8 cellular contexts compared by ENCODE assay signal in the genomic region with DNA sequence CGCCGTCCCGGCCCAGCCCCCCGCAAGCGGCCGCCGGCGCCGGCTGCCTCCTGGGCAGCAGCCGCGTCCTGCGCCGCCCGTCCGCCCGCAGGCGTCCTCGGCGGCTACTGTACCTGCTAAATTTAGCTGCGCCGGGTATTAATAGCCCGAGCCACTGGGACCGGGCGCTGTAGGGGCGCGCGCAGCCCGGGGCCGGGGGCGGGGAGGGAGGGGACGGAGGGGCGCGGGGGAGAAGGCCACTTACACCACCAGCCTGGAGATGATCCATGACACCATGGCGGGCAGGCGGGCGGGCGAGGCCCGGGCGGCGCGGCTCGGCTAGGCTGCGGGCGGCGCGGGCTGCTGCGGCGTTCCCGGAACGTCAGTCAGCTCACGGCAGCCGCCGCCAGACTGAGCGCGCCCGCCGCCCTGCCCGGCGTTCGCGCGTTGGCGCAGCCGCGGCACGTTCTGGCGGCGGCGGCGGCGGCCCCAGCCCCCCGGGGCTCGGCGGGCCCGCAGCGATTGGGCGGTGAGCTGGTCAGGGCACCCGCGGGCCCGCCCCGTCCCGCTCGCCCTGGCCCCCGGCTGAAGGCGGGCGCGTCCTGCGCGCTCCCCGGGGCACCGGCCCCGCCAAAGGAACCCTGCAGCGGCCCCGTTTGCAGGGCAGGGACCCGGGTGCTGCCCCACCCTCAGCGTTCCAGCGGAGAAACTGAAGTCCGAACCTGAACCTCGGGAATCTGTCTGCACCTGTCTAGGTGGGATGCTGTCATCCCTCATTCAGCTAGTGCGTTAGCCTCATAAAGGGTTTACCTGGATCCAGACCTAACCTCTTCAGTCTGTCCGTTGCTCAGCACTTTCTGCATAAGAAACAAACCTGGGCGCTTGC. TPM values are rescaled to one million over a fixed set of nuclear protein-coding genes. Genes with fewer than 3 reads are reported as not detected.
DNase-seq lines count a peak whose midpoint lies in the region; ATAC-seq and TF ChIP-seq lines count a peak whose summit lies in the region.

A gene with protein sequence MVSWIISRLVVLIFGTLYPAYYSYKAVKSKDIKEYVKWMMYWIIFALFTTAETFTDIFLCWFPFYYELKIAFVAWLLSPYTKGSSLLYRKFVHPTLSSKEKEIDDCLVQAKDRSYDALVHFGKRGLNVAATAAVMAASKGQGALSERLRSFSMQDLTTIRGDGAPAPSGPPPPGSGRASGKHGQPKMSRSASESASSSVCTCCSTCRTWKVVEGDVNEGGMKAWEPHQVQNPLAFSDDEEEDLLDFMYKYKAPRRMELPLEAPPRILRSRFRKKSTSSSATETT (minus strand): TSS at position 392 of the 865 bp plus-strand sequence. CDS start 116 bp downstream, at position 276.

- no peak within 1 kb of the TSS for H3K27ac Mint-ChIP-seq in T-helper 17 cell
- no peak within 1 kb of the TSS for H3K27ac Mint-ChIP-seq in effector memory CD8-positive, alpha-beta T cell
- H3K27ac Mint-ChIP-seq in mesothelial cell of epicardium: no peak within 1 kb of the TSS

- H3K4me3 Mint-ChIP-seq in T-helper 17 cell (peak within 1 kb of the TSS; percentile 88), mesothelial cell of epicardium (peak within 1 kb of the TSS; percentile 80)
- H3K4me3 Mint-ChIP-seq in effector memory CD8-positive, alpha-beta T cell: peak within 1 kb of the TSS; percentile 74 to 76

- H3K9me3 Mint-ChIP-seq in effector memory CD8-positive, alpha-beta T cell: peaks cover 4 to 11% of the 10 kb centered on the region in 2 donors
- H3K9me3 Mint-ChIP-seq in mesothelial cell of epicardium: peaks cover 15% of the 10 kb centered on the region

- TF ChIP-seq CTCF in mesothelial cell of epicardium (IDR thresholded peaks at IDR 0.05; ENCODE audit: unreplicated experiment): no peak
- no peak for TF ChIP-seq CTCF in tibial nerve (IDR thresholded peaks at IDR 0.05)

- WGBS in tibial nerve, 2 donors: 1 to 2% methylated on average over 26 to 41 of the region's 102 CpGs

- TF ChIP-seq EP300 in tibial nerve (IDR thresholded peaks at IDR 0.05): no peak

- H3K27me3 Mint-ChIP-seq in T-helper 17 cell (peaks cover 66% of the 10 kb centered on the region), mesothelial cell of epicardium (ENCODE audit: low read depth) (peaks cover 91% of the 10 kb centered on the region)
- H3K27me3 Mint-ChIP-seq in effector memory CD8-positive, alpha-beta T cell: peaks cover 65 to 83% of the 10 kb centered on the region in 2 donors

- peaks cover 0 to 24% (median 14%) of the 10 kb centered on the region in 4 donors for H3K4me1 ChIP-seq in tibial nerve

- peak within 1 kb of the TSS; percentile 24 to 64 (median 32) for H3K4me3 ChIP-seq in tibial nerve

- peaks cover 14% of the 10 kb centered on the region for H3K4me1 Mint-ChIP-seq in T-helper 17 cell
- peaks cover 5 to 11% of the 10 kb centered on the region in 2 donors for H3K4me1 Mint-ChIP-seq in effector memory CD8-positive, alpha-beta T cell (ENCODE audit: low read depth in 2 of 2)
- H3K4me1 Mint-ChIP-seq in mesothelial cell of epicardium: peaks cover 15% of the 10 kb centered on the region

- H3K27ac ChIP-seq in tibial nerve: no peak within 1 kb of the TSS

- DNase-seq in Ammon's horn (ENCODE audit: low spot score): peak; percentile 12
- no peak for DNase-seq in T-helper 17 cell
- DNase-seq in effector memory CD8-positive, alpha-beta T cell: no peak
- peak; percentile 39 to 65 for DNase-seq in mesothelial cell of epicardium (ENCODE audit: low spot score in 2 of 2, unreplicated experiment in 2 of 2)
- DNase-seq in tibial nerve (ENCODE audit: low spot score in 2 of 2): no peak
- DNase-seq in cortex of kidney (lab: John Stamatoyannopoulos, UW): no peak
- no peak for DNase-seq in NCI-H187 treated with DMSO at 0.1 percent for 48 hours (lab: John Stamatoyannopoulos, UW)

- peaks cover 0 to 63% of the 10 kb centered on the region in 2 donors for H3K27me3 ChIP-seq in tibial nerve

- H3K36me3 Mint-ChIP-seq in T-helper 17 cell (ENCODE audit: low read depth) (peaks cover 2% of the 10 kb centered on the region), mesothelial cell of epicardium (peaks cover under 1% of the 10 kb centered on the region)
- no peaks in the 10 kb centered on the region for H3K36me3 Mint-ChIP-seq in effector memory CD8-positive, alpha-beta T cell (ENCODE audit: insufficient read depth)

- TF ChIP-seq POLR2A in tibial nerve (IDR thresholded peaks at IDR 0.05): no peak

- H3K9me3 ChIP-seq in T-helper 17 cell (ENCODE audit: control insufficient read depth, low read length, poor library complexity, severe bottlenecking) (peaks cover 13% of the 10 kb centered on the region), tibial nerve (peaks cover 0 to 18% (median 0%) of the 10 kb centered on the region in 4 donors)

- H3K36me3 ChIP-seq in tibial nerve: no peaks in the 10 kb centered on the region

- ATAC-seq in GM19452 (IDR thresholded peaks at IDR 0.05; ENCODE audit: unreplicated experiment) (peak; percentile 46), T-helper 17 cell (peak; percentile 75)
- ATAC-seq in effector memory CD8-positive, alpha-beta T cell (replicated peaks): peak; percentile 32

RNA-seq across cellular contexts. Expression of the gene that starts here (rescaled TPM):
- total RNA-seq in T-helper 17 cell (1 to 10 TPM in 1 of 2 donors, not detected in 1; 2.2 TPM), mesothelial cell of epicardium (1.1 to 1.9 TPM (median 1.8 TPM) in 3 replicates), tibial nerve (1 to 10 TPM in 3 of 4 donors, under 1 TPM in 1; 0.39 to 3.3 (median 1.7) TPM)

Comparison
In these comparisons a context has a peak if more than half of its experiments do, and no peak if none do; other contexts are left out.
1. DNase-seq: peak in Ammon's horn (single experiment) and mesothelial cell of epicardium (2 of 2); none in T-helper 17 cell (0 of 3), effector memory CD8-positive, alpha-beta T cell (0 of 3), tibial nerve (0 of 2), cortex of kidney (single experiment) and NCI-H187 treated with DMSO at 0.1 percent for 48 hours (single experiment).
2. Peak in every context shown above with its lines, with median percentiles within 50 percentile points of each other: ATAC-seq and H3K4me3 Mint-ChIP-seq.